ENCODE assay signal across 22 cellular contexts in the genomic region with DNA sequence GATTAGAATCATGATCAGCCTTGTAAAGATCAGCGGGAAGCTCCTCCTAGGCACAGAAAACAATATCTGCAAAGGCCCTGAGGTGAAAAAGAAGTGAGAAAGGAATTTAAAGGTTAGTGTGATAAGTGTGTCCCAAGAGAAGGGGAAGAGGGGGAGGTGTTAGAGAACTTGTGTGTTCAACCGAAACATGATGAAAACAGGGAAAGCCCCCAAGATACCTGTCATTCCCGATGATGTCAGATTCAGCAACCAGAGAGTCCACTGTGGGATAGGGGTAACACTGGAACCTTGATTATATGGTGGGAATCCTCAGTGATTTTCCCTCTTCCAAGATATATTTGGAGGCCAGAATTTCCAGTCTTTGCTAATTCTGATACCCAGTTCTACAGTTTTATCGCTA. TPM values are rescaled to one million over a fixed set of nuclear protein-coding genes. Genes with fewer than 3 reads are reported as not detected.
"Had no signal": no experiment of that assay in that cellular context is flagged by ENCODE, and none has a peak within 500 bp of the region (broad histone marks: within the 10 kb centered on the region; RNA-seq: fewer than 3 reads in every experiment).

No MANE protein-coding gene starts in this region.

- H3K27me3 Mint-ChIP-seq: memory B cell; stimulated activated naive B cell treated with anti-CD40 and anti-IgM and Interleukin-4, amounts not matched to agents 10 μg/mL and 1 μg/mL and 100 μg/mL, for 72 hours; stimulated activated naive CD8-positive, alpha-beta T cell treated with anti-CD3 and anti-CD28 coated beads, Interleukin-15, amount 100 ng/mL, for 72 hours had no signal

- DNase-seq: colonic mucosa; dermis blood vessel endothelial cell; head of caudate nucleus; hippocampal formation; islet precursor cell; left cardiac atrium; left ventricle myocardium inferior; lower lobe of right lung; naive thymus-derived CD4-positive, alpha-beta T cell; ovary; sigmoid colon; stimulated activated CD4-positive, alpha-beta T cell treated with anti-CD3 and anti-CD28 coated beads, Interleukin-2, amount 100 ng/mL, for 24 hours; stimulated activated CD4-positive, alpha-beta T cell treated with anti-CD3 and anti-CD28 coated beads, Interleukin-4, amount 100 ng/mL, for 4 hours; stimulated activated naive B cell treated with anti-CD40 and anti-IgM and Interleukin-4, amounts not matched to agents 10 μg/mL and 1 μg/mL and 100 μg/mL, for 72 hours; stimulated activated naive CD8-positive, alpha-beta T cell treated with anti-CD3 and anti-CD28 coated beads, Interleukin-15, amount 100 ng/mL, for 72 hours; transverse colon had no signal

- H3K9me3 ChIP-seq: colonic mucosa, left ventricle myocardium inferior, lower lobe of right lung, ovary, right atrium auricular region, sigmoid colon, thoracic aorta, transverse colon had no signal

- H3K36me3 ChIP-seq: colonic mucosa, left ventricle myocardium inferior, lower lobe of right lung, ovary, right atrium auricular region, sigmoid colon, thoracic aorta, transverse colon had no signal

- H3K27ac Mint-ChIP-seq: memory B cell; naive thymus-derived CD4-positive, alpha-beta T cell; stimulated activated naive B cell treated with anti-CD40 and anti-IgM and Interleukin-4, amounts not matched to agents 10 μg/mL and 1 μg/mL and 100 μg/mL, for 72 hours had no signal

- ATAC-seq: foreskin keratinocyte; naive thymus-derived CD4-positive, alpha-beta T cell; stimulated activated naive B cell treated with anti-CD40 and anti-IgM and Interleukin-4, amounts not matched to agents 10 μg/mL and 1 μg/mL and 100 μg/mL, for 72 hours; stimulated activated naive CD8-positive, alpha-beta T cell treated with anti-CD3 and anti-CD28 coated beads, Interleukin-15, amount 100 ng/mL, for 72 hours had no signal

- H3K27ac ChIP-seq: colonic mucosa, foreskin keratinocyte, left ventricle myocardium inferior, lower lobe of right lung, ovary, right atrium auricular region, skin epidermis, thoracic aorta, transverse colon had no signal

- H3K4me3 Mint-ChIP-seq: memory B cell; naive thymus-derived CD4-positive, alpha-beta T cell; neural crest cell; stimulated activated naive B cell treated with anti-CD40 and anti-IgM and Interleukin-4, amounts not matched to agents 10 μg/mL and 1 μg/mL and 100 μg/mL, for 72 hours; stimulated activated naive CD8-positive, alpha-beta T cell treated with anti-CD3 and anti-CD28 coated beads, Interleukin-15, amount 100 ng/mL, for 72 hours had no signal

- H3K36me3 Mint-ChIP-seq: memory B cell had no signal

- H3K4me3 ChIP-seq: colonic mucosa, left ventricle myocardium inferior, lower lobe of right lung, ovary, right atrium auricular region, sigmoid colon, skin epidermis, thoracic aorta, transverse colon had no signal

- H3K4me1 ChIP-seq: colonic mucosa, foreskin keratinocyte, left ventricle myocardium inferior, right atrium auricular region had no signal

- H3K4me1 Mint-ChIP-seq: memory B cell; neural crest cell; stimulated activated naive B cell treated with anti-CD40 and anti-IgM and Interleukin-4, amounts not matched to agents 10 μg/mL and 1 μg/mL and 100 μg/mL, for 72 hours; stimulated activated naive CD8-positive, alpha-beta T cell treated with anti-CD3 and anti-CD28 coated beads, Interleukin-15, amount 100 ng/mL, for 72 hours had no signal

- H3K27me3 ChIP-seq: colonic mucosa, foreskin keratinocyte, ovary, right atrium auricular region, sigmoid colon, transverse colon had no signal

RNA-seq across cellular contexts. Expression of gene BNC2, which starts 15.4 kb away (rescaled TPM):
- polyA plus RNA-seq: naive thymus-derived CD4-positive, alpha-beta T cell had no signal
